Comparison of ENCODE assay signal across 1 cellular context in genomic region chr3:171295502-171296373, GRCh38.
TF ChIP-seq lines count a peak whose summit lies in the region.

No MANE protein-coding gene starts in this region.

TF ChIP-seq in GM12878, 131 proteins besides CTCF, POLR2A, EP300 and RAD21 (continued from another document):
- no peak for TF ChIP-seq ZBTB40 (IDR thresholded peaks at IDR 0.05; ENCODE audit: borderline replicate concordance)
- TF ChIP-seq NFIC (IDR thresholded peaks at IDR 0.05; ENCODE audit: low read depth, low read length) = peak; percentile 41; the same call in 1 of the 2 replicates
- no peak for TF ChIP-seq HDAC2 (IDR thresholded peaks at IDR 0.05)
- TF ChIP-seq TBL1XR1 (IDR thresholded peaks at IDR 0.05; ENCODE audit: low read depth, low read length) = no peak
- no peak for TF ChIP-seq ETV6 (conservative IDR thresholded peaks at IDR 0.05 in 1 of 2, IDR thresholded peaks at IDR 0.05 in 1 of 2; ENCODE audit: borderline replicate concordance in 1 of 2, low read depth in 1 of 2)
- TF ChIP-seq MXI1 (IDR thresholded peaks at IDR 0.05; ENCODE audit: low read depth, low read length) = no peak
- no peak for TF ChIP-seq USF2 (IDR thresholded peaks at IDR 0.05; ENCODE audit: borderline replicate concordance, low read depth, low read length)
- no peak for TF ChIP-seq SREBF2 (IDR thresholded peaks at IDR 0.05; ENCODE audit: low read length)
- no peak for TF ChIP-seq NKRF (conservative IDR thresholded peaks at IDR 0.05)
- peak; percentile 73 for TF ChIP-seq MEF2B (IDR thresholded peaks at IDR 0.05; ENCODE audit: partially characterized antibody, poor library complexity, severe bottlenecking)
- TF ChIP-seq TCF7 (IDR thresholded peaks at IDR 0.05; ENCODE audit: borderline replicate concordance) = no peak
- no peak for TF ChIP-seq KAT2A (conservative IDR thresholded peaks at IDR 0.05; ENCODE audit: control insufficient read depth, low read depth, low read length)
- TF ChIP-seq CREM (IDR thresholded peaks at IDR 0.05; ENCODE audit: low read depth) = no peak
- TF ChIP-seq BHLHE40 (IDR thresholded peaks at IDR 0.05; ENCODE audit: borderline replicate concordance in 1 of 2, low read depth in 2 of 2, low read length in 1 of 2) = peak in 1 of 2 experiments; percentile 8; a peak in 1 of 4 replicates
- TF ChIP-seq IKZF1 (conservative IDR thresholded peaks at IDR 0.05) = peak; percentile 52
- TF ChIP-seq ZNF24 (IDR thresholded peaks at IDR 0.05) = no peak
- TF ChIP-seq USF1 (IDR thresholded peaks at IDR 0.05; ENCODE audit: borderline replicate concordance, extremely low read length, insufficient read depth, low read depth, low read length) = no peak
- no peak for TF ChIP-seq STAT1 (conservative IDR thresholded peaks at IDR 0.05)
- no peak for TF ChIP-seq CUX1 (IDR thresholded peaks at IDR 0.05; ENCODE audit: insufficient replicate concordance, low read depth, low read length)
- TF ChIP-seq MTA2 (IDR thresholded peaks at IDR 0.05; ENCODE audit: low read depth) = peak; percentile 87
- no peak for TF ChIP-seq E2F4 (IDR thresholded peaks at IDR 0.05; ENCODE audit: low read depth, low read length)
- TF ChIP-seq KDM1A (IDR thresholded peaks at IDR 0.05; ENCODE audit: borderline replicate concordance) = no peak
- no peak for TF ChIP-seq ELK1 (IDR thresholded peaks at IDR 0.05; ENCODE audit: low read depth, low read length)
- no peak for TF ChIP-seq CEBPB (IDR thresholded peaks at IDR 0.05; ENCODE audit: borderline replicate concordance in 1 of 2, low read depth in 2 of 2, low read length in 2 of 2)
- TF ChIP-seq RUNX3 (IDR thresholded peaks at IDR 0.05; ENCODE audit: low read length) = peak; percentile 59; the same call in 1 of the 2 replicates
- no peak for TF ChIP-seq HDAC6 (IDR thresholded peaks at IDR 0.05; ENCODE audit: unreplicated experiment)
- TF ChIP-seq KLF5 (IDR thresholded peaks at IDR 0.05; ENCODE audit: partially characterized antibody) = no peak
- TF ChIP-seq BRCA1 (IDR thresholded peaks at IDR 0.05; ENCODE audit: low read depth, low read length) = no peak
- peak; percentile 56; the same call in 1 of the 2 replicates for TF ChIP-seq BCL11A (IDR thresholded peaks at IDR 0.05; ENCODE audit: low read depth, low read length)
- TF ChIP-seq ZBED1 (IDR thresholded peaks at IDR 0.05; ENCODE audit: borderline replicate concordance) = no peak
- TF ChIP-seq SIX5 (IDR thresholded peaks at IDR 0.05; ENCODE audit: low read depth, low read length, severe bottlenecking) = no peak
- no peak for TF ChIP-seq RAD51 (IDR thresholded peaks at IDR 0.05)
- peak; percentile 45 to 70; a peak in 3 of 4 replicates for TF ChIP-seq IKZF2 (IDR thresholded peaks at IDR 0.05)
- no peak for TF ChIP-seq LARP7 (IDR thresholded peaks at IDR 0.05)
- 0 out of 2 replicates have a peak, but pooled peaks have one; percentile 17 for TF ChIP-seq NBN (IDR thresholded peaks at IDR 0.05)
- TF ChIP-seq PRDM15 (CRISPR knock-in tag; IDR thresholded peaks at IDR 0.05) = no peak
- TF ChIP-seq EED (IDR thresholded peaks at IDR 0.05; ENCODE audit: low read depth) = no peak
- TF ChIP-seq DPF2 (IDR thresholded peaks at IDR 0.05) = 0 out of 2 replicates have a peak, but pooled peaks have one; percentile 41
- peak; percentile 29; the same call in 1 of the 2 replicates for TF ChIP-seq IRF4 (IDR thresholded peaks at IDR 0.05; ENCODE audit: low read depth, low read length)
TF ChIP-seq in GM12878: peak in this region for 11.
